8 cellular contexts compared by ENCODE assay signal in genomic region chr2:40488927-40489677, GRCh38. TPM values are rescaled to one million over a fixed set of nuclear protein-coding genes. Genes with fewer than 3 reads are reported as not detected.
A peak's percentile ranks its signal among the peaks of the same experiment; 100 is the strongest.
DNase-seq lines count a peak whose midpoint lies in the region; ATAC-seq, FAIRE-seq and TF ChIP-seq lines count a peak whose summit lies in the region.

No MANE protein-coding gene starts in this region.

- H3K4me3 ChIP-seq in A549 (peak overlapping the region; percentile 21; the same call in 1 of the 3 replicates), HFF-Myc (replicated peaks; ENCODE audit: low read depth, low read length) (peak overlapping the region; percentile 22), adipocyte (ENCODE audit: low read length) (peak overlapping the region; percentile 73), lung (peak overlapping the region; percentile 35)

- no peaks in the 10 kb centered on the region for H3K36me3 ChIP-seq in adipocyte (ENCODE audit: control insufficient read depth, insufficient read depth, low read length, severe bottlenecking)
- H3K36me3 ChIP-seq in lung (ENCODE audit: control insufficient read depth in 2 of 2, insufficient read depth in 2 of 2, low read length in 2 of 2): no peaks in the 10 kb centered on the region

- no peak for FAIRE-seq in A549 (lab: Jason Lieb, UNC)

- no peak for DNase-seq in A549 (ENCODE audit: low read depth in 1 of 2, low spot score in 1 of 2)
- DNase-seq in HFF-Myc (ENCODE audit: extremely low read depth, low read depth): no peak
- DNase-seq in adipocyte (ENCODE audit: low read depth): peak; percentile 23
- DNase-seq in lung (ENCODE audit: low spot score): no peak
- no peak for DNase-seq in cerebellum (ENCODE audit: low spot score)
- DNase-seq in stimulated activated CD4-positive, alpha-beta T cell treated with anti-CD3 and anti-CD28 coated beads, Interleukin-12 subunit alpha, Interleukin-12 subunit beta, amount 100 ng/mL, for 4 hours: no peak
- DNase-seq in NCI-H69 (lab: John Stamatoyannopoulos, UW): no peak

- TF ChIP-seq CTCF in A549 (IDR thresholded peaks at IDR 0.05) (no peak), HFF-Myc (IDR thresholded peaks at IDR 0.05; ENCODE audit: low read depth, low read length, missing control alignments) (no peak), lung (IDR thresholded peaks at IDR 0.05; ENCODE audit: control extremely low read depth, extremely low read depth) (no peak)

- H3K4me1 ChIP-seq in A549: no peaks in the 10 kb centered on the region
- peaks cover 16% of the 10 kb centered on the region for H3K4me1 ChIP-seq in adipocyte (ENCODE audit: control insufficient read depth, insufficient read depth, low read length)
- peaks cover 0 to 12% of the 10 kb centered on the region in 2 donors for H3K4me1 ChIP-seq in lung (ENCODE audit: control insufficient read depth in 2 of 2, insufficient read depth in 2 of 2, low read length in 2 of 2)

- peak overlapping the region; percentile 58 for H3K4me2 ChIP-seq in A549

- no peak for TF ChIP-seq POLR2A in A549 (IDR thresholded peaks at IDR 0.05; ENCODE audit: low read length)

- H3K27ac ChIP-seq in A549: no peak overlapping the region
- H3K27ac ChIP-seq in lung (ENCODE audit: low read depth in 1 of 2, low read length in 1 of 2): peak overlapping the region; percentile 79 to 82

- ATAC-seq in A549 (peak; percentile 53 to 54; a peak in 5 of 6 replicates), lung (ENCODE audit: insufficient read depth, low FRiP score) (no peak), GM19023 (IDR thresholded peaks at IDR 0.05; ENCODE audit: unreplicated experiment) (no peak)

- no peaks in the 10 kb centered on the region for H3K27me3 ChIP-seq in adipocyte (replicated peaks; ENCODE audit: control insufficient read depth, insufficient read depth, low read length)
- no peaks in the 10 kb centered on the region for H3K27me3 ChIP-seq in lung (ENCODE audit: control insufficient read depth, insufficient read depth)

- POLR2A ChIA-PET in A549 (lab: Yijun Ruan, JAX): no interaction called here

- TF ChIP-seq RAD21 in A549 (conservative IDR thresholded peaks at IDR 0.05 in 1 of 2, IDR thresholded peaks at IDR 0.05 in 1 of 2): no peak

- TF ChIP-seq EP300 in A549 (IDR thresholded peaks at IDR 0.05): no peak

- 46% methylated on average over 11 of the region's 11 CpGs for whole genome bisulfite sequencing in A549 (ENCODE audit: missing lambda C conversion rate)
- WGBS in lung, 2 donors: 45 to 52% methylated on average over 11 of the region's 11 CpGs

- CTCF ChIA-PET in A549 (lab: Yijun Ruan, JAX): interaction anchor here (0.9 to 2.2 kb wide), 8 partner anchors 12 to 245 kb away, joined by 3 to 9 read pairs (median 4); no protein-coding TSS in a partner anchor

- H3K9me3 ChIP-seq in A549 (no peaks in the 10 kb centered on the region), adipocyte (ENCODE audit: control insufficient read depth, low read length) (no peaks in the 10 kb centered on the region), lung (ENCODE audit: control insufficient read depth in 2 of 2, insufficient read depth in 1 of 2, low read length in 1 of 2) (no peaks in the 10 kb centered on the region)

- H3K9ac ChIP-seq in adipocyte (ENCODE audit: low read length): peak overlapping the region; percentile 30

TF ChIP-seq in A549, 52 proteins besides CTCF, POLR2A, EP300 and RAD21:
- TF ChIP-seq HMGXB4 (CRISPR knock-in tag; IDR thresholded peaks at IDR 0.05; ENCODE audit: borderline replicate concordance) (no peak), RARB (CRISPR knock-in tag; IDR thresholded peaks at IDR 0.05) (no peak), CBX8 (IDR thresholded peaks at IDR 0.05) (no peak), KDM1A (IDR thresholded peaks at IDR 0.05; ENCODE audit: low read depth) (no peak), ZFP36 (IDR thresholded peaks at IDR 0.05; ENCODE audit: borderline replicate concordance, partially characterized antibody) (no peak), REST (IDR thresholded peaks at IDR 0.05) (no peak), MAFK (IDR thresholded peaks at IDR 0.05; ENCODE audit: partially characterized antibody) (no peak), JUNB (IDR thresholded peaks at IDR 0.05) (no peak)
TF ChIP-seq in A549: peak in this region for 0.

RNA-seq across cellular contexts. Expression of gene SLC8A1, which starts 37.2 kb away (rescaled TPM):
- polyA plus RNA-seq in A549 (2011; rRNA removed) (0.90 and 0.92 TPM in 2 replicates), A549 (2017; fragmentation: RNase III; extraction: RNeasy Plus Mini Kit Qiagen cat#74134 plus additional on column Dnase treatment) (0.28 to 0.49 TPM (median 0.39 TPM) in 3 replicates), lung (1 to 10 TPM; 1.2 to 6.4 TPM)
- 0.21 and 0.25 TPM in 2 replicates for polyA plus RNA-seq in A549 (2012; cell fraction: cytosol; rRNA removed)
- 0.19 and 0.20 TPM in 2 replicates for polyA plus RNA-seq in A549 (2012; cell fraction: nucleus; rRNA removed)
- polyA minus RNA-seq in A549 (2011; rRNA and poly(A)+ RNA removed): 4.5 and 4.8 TPM in 2 replicates
- total RNA-seq in lung (10 to 100 TPM; 30.5 to 34.7 TPM), cerebellum (71.5 TPM)

Comparison
In these comparisons a context has a peak if more than half of its experiments do, and no peak if none do; other contexts are left out.
1. ATAC-seq: peak in A549 (2 of 2); none in lung (single experiment) and GM19023 (single experiment).
2. H3K27ac ChIP-seq: peak in lung (2 of 2); none in A549 (0 of 2).
3. H3K4me3 ChIP-seq: peak in every context shown above with its lines; median percentile 73 in adipocyte; 35 in lung; 22 in HFF-Myc; 21 in A549.